ENCODE assay signal across 21 cellular contexts in genomic region chr1:64484651-64485050, GRCh38. TPM values are rescaled to one million over a fixed set of nuclear protein-coding genes. Genes with fewer than 3 reads are reported as not detected.
DNase-seq lines count a peak whose midpoint lies in the region; ATAC-seq and TF ChIP-seq lines count a peak whose summit lies in the region.
"Had no signal": no experiment of that assay in that cellular context is flagged by ENCODE, and none has a peak within 500 bp of the region (broad histone marks: within the 10 kb centered on the region; RNA-seq: fewer than 3 reads in every experiment).

No MANE protein-coding gene starts in this region.

- H3K27me3 ChIP-seq in thyroid gland (no peaks in the 10 kb centered on the region), hepatocyte (no peaks in the 10 kb centered on the region)

- H3K4me3 ChIP-seq in thyroid gland (replicated peaks in 1 of 3) (no peak overlapping the region), hepatocyte (no peak overlapping the region)
- H3K4me3 ChIP-seq: GM23338, SJSA1, thoracic aorta had no signal

- H3K27ac ChIP-seq in thyroid gland = no peak overlapping the region
- H3K27ac ChIP-seq in hepatocyte = no peak overlapping the region
- H3K27ac ChIP-seq: SJSA1, thoracic aorta had no signal

- H3K36me3 ChIP-seq in thyroid gland (no peaks in the 10 kb centered on the region), hepatocyte (replicated peaks; ENCODE audit: insufficient read depth, low read depth) (no peaks in the 10 kb centered on the region)
- H3K36me3 ChIP-seq: SJSA1, thoracic aorta had no signal

- H3K36me3 Mint-ChIP-seq in activated naive CD4-positive, alpha-beta T cell treated with anti-CD3 and anti-CD28 coated beads, Interleukin-2, amount 50 U/mL, for 72 hours = no peaks in the 10 kb centered on the region
- H3K36me3 Mint-ChIP-seq: IgD-negative memory B cell had no signal

- H3K4me2 ChIP-seq in hepatocyte = no peak overlapping the region

- intact Hi-C loops in thyroid gland (cut with DNase I) = no loop called here

- no peak overlapping the region for H2AFZ ChIP-seq in hepatocyte
- H2AFZ ChIP-seq: GM23338 had no signal

- DNase-seq in G401 (ENCODE audit: low spot score) (peak; percentile 19), NCI-H2081 treated with DMSO at 0.1 percent for 48 hours (lab: John Stamatoyannopoulos, UW) (peak; percentile 66), astrocyte of the hippocampus (ENCODE audit: low read depth, low spot score) (peak; percentile 79), iris pigment epithelial cell (ENCODE audit: low read depth) (peak; percentile 22), thyroid gland (no peak), NCI-H748 treated with DMSO at 0.1 percent for 48 hours (lab: John Stamatoyannopoulos, UW) (no peak), hepatocyte (ENCODE audit: low spot score) (no peak)
- DNase-seq in activated naive CD4-positive, alpha-beta T cell treated with anti-CD3 and anti-CD28 coated beads, Interleukin-2, amount 50 U/mL, for 72 hours (ENCODE audit: low spot score in 2 of 2) = no peak
- DNase-seq: activated CD4-positive, alpha-beta T cell treated with anti-CD3 and anti-CD28 coated beads for 48 hours; activated CD8-positive, alpha-beta memory T cell treated with anti-CD3 and anti-CD28 coated beads, Interleukin-2, amount 50 U/mL, for 48 hours; activated gamma-delta T cell; AML-193; Caco-2; GF-D8; naive thymus-derived CD4-positive, alpha-beta T cell; NCI-H1048; NCI-H510A had no signal

- H3K4me1 ChIP-seq in thyroid gland = peaks cover 30 to 44% of the 10 kb centered on the region in 2 donors
- peaks cover 45% of the 10 kb centered on the region for H3K4me1 ChIP-seq in hepatocyte (ENCODE audit: insufficient read depth)
- H3K4me1 ChIP-seq: SJSA1 had no signal

- TF ChIP-seq POLR2A in thyroid gland (IDR thresholded peaks at IDR 0.05) = no peak

- H3K27ac Mint-ChIP-seq in activated naive CD4-positive, alpha-beta T cell treated with anti-CD3 and anti-CD28 coated beads, Interleukin-2, amount 50 U/mL, for 72 hours = no peak overlapping the region
- H3K27ac Mint-ChIP-seq: GM23338, IgD-negative memory B cell had no signal

- no peak for ATAC-seq in activated naive CD4-positive, alpha-beta T cell treated with anti-CD3 and anti-CD28 coated beads, Interleukin-2, amount 50 U/mL, for 72 hours
- ATAC-seq: naive thymus-derived CD4-positive, alpha-beta T cell had no signal

- WGBS in thyroid gland, 2 donors = 84 to 85% methylated on average over 3 of the region's 3 CpGs
- 95% methylated on average over 3 of the region's 3 CpGs for WGBS in hepatocyte (ENCODE audit: low lambda C conversion rate, missing lambda C conversion rate)

- peaks cover 99% of the 10 kb centered on the region for H3K79me2 ChIP-seq in hepatocyte

- no peaks in the 10 kb centered on the region for H3K9me3 ChIP-seq in thyroid gland
- no peaks in the 10 kb centered on the region for H3K9me3 ChIP-seq in hepatocyte (ENCODE audit: low read depth)
- H3K9me3 ChIP-seq: Caco-2, SJSA1, thoracic aorta had no signal

- in situ Hi-C loops in G401 (cut with HindIII; ENCODE audit: low sequenced_read_pairs) = no loop called here

- H3K9me2 ChIP-seq in hepatocyte (replicated peaks; ENCODE audit: insufficient read depth) = no peaks in the 10 kb centered on the region

- TF ChIP-seq CTCF in thyroid gland (IDR thresholded peaks at IDR 0.05) (no peak), hepatocyte (IDR thresholded peaks at IDR 0.05; ENCODE audit: poor library complexity) (no peak)

- H4K20me1 ChIP-seq in hepatocyte (ENCODE audit: insufficient read depth, poor library complexity, severe bottlenecking) = peaks cover 18% of the 10 kb centered on the region

- no peaks in the 10 kb centered on the region for H3K9me3 Mint-ChIP-seq in activated naive CD4-positive, alpha-beta T cell treated with anti-CD3 and anti-CD28 coated beads, Interleukin-2, amount 50 U/mL, for 72 hours
- H3K9me3 Mint-ChIP-seq: GM23338, IgD-negative memory B cell had no signal

RNA-seq across cellular contexts. Expression of gene CACHD1, which starts 14.7 kb away (rescaled TPM):
- 0.18 and 0.31 TPM in 2 replicates for total RNA-seq in G401 (2014; rRNA removed; shearing (Covaris generic))
- total RNA-seq in thyroid gland (10 to 100 TPM; 12.9 to 25.1 (median 17.0) TPM), hepatocyte (35.1 and 39.7 TPM in 2 replicates)
- total RNA-seq in activated naive CD4-positive, alpha-beta T cell treated with anti-CD3 and anti-CD28 coated beads, Interleukin-2, amount 50 U/mL, for 72 hours = 1 to 10 TPM; 1.1 to 1.6 TPM
- 16.7 and 23.8 TPM in 2 replicates for polyA plus RNA-seq in hepatocyte

Comparison
In these comparisons a context has a peak if more than half of its experiments do, and no peak if none do; other contexts are left out.
1. DNase-seq: peak in G401 (single experiment), NCI-H2081 treated with DMSO at 0.1 percent for 48 hours (single experiment), astrocyte of the hippocampus (single experiment) and iris pigment epithelial cell (single experiment); none in thyroid gland (0 of 2), activated naive CD4-positive, alpha-beta T cell treated with anti-CD3 and anti-CD28 coated beads, Interleukin-2, amount 50 U/mL, for 72 hours (0 of 2), NCI-H748 treated with DMSO at 0.1 percent for 48 hours (single experiment) and hepatocyte (single experiment).
2. RNA of gene CACHD1, which starts 14.7 kb away (total RNA-seq): 35.1 to 39.7 TPM in hepatocyte and 12.9 to 25.1 TPM in thyroid gland; 1.1 to 1.6 TPM in activated naive CD4-positive, alpha-beta T cell treated with anti-CD3 and anti-CD28 coated beads, Interleukin-2, amount 50 U/mL, for 72 hours and 0.18 to 0.31 TPM in G401; every median in the first group is over 4 times any median in the second.